ENCODE assay signal across 1 cellular context in genomic region chr2:238263204-238264071, GRCh38.
TF ChIP-seq lines count a peak whose summit lies in the region.

No MANE protein-coding gene starts in this region.

TF ChIP-seq in neural cell, 6 proteins besides CTCF, POLR2A, EP300 and RAD21 (continued from another document):
- peak; percentile 41 for TF ChIP-seq MXI1 (conservative IDR thresholded peaks at IDR 0.05; ENCODE audit: poor library complexity, severe bottlenecking)
- no peak for TF ChIP-seq TAF1 (IDR thresholded peaks at IDR 0.05; ENCODE audit: low read depth)
- no peak for TF ChIP-seq POLR2AphosphoS5 (IDR thresholded peaks at IDR 0.05)
- peak; percentile 89 for TF ChIP-seq SMC3 (conservative IDR thresholded peaks at IDR 0.05; ENCODE audit: poor library complexity)
TF ChIP-seq in neural cell: peak in this region for 2.
